In the genomic region with DNA sequence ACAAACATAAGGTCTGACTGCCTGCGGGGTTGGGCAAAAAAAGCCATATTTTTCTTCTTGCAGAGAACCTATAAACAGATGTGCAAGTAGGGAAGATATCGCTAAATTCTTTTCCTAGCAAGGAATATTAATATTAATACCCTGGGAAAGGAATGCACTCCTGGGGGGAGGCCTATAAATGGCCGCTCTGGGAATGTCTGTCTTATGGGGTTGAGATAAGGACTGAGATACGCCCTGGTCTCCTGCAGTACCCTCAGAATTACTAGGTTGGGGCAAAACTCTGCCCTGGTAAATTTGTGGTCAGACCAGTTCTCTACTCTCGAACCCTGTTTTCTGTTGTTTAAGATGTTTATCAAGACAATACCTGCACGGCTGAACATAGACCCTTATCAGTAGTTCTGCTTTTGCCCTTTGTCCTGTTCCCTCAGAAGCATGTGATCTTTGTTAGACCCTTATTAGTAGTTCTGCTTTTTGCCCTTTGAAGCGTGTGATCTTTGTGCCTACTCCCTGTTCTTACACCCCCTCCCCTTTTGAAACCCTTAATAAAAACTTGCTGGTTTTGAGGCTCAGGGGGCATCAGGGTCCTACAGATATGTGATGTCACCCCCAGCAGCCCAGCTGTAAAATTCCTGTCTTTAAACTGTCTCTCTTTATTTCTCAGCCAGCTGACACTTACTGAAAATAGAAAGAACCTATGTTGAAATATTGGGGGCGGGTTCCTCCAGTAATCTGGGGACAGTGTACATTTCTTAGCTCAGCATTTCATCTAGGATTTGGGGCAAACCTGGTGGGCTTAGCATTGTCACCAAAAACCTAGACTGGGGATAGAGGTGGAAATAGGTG, we compare ENCODE assay signal across 1 cellular context.
A peak's percentile ranks its signal among the peaks of the same experiment; 100 is the strongest.
TF ChIP-seq lines count a peak whose summit lies in the region.

No MANE protein-coding gene starts in this region.

TF ChIP-seq in GM12878, 131 proteins besides CTCF, POLR2A, EP300 and RAD21:
- TF ChIP-seq RAD51 (IDR thresholded peaks at IDR 0.05) (peak; percentile 68), NR2F1 (conservative IDR thresholded peaks at IDR 0.05) (peak; percentile 41; the same call in 1 of the 2 replicates), ATF7 (IDR thresholded peaks at IDR 0.05; ENCODE audit: low read depth) (0 out of 2 replicates have a peak, but pooled peaks have one; percentile 26), SPI1 (IDR thresholded peaks at IDR 0.05; ENCODE audit: borderline replicate concordance, insufficient read depth, low read depth, low read length) (0 out of 2 replicates have a peak, but pooled peaks have one; percentile 11), MLLT1 (IDR thresholded peaks at IDR 0.05) (peak; percentile 31; the same call in 1 of the 2 replicates), ZNF687 (IDR thresholded peaks at IDR 0.05) (0 out of 2 replicates have a peak, but pooled peaks have one; percentile 41)
